ENCODE assay signal across 12 cellular contexts in the genomic region with DNA sequence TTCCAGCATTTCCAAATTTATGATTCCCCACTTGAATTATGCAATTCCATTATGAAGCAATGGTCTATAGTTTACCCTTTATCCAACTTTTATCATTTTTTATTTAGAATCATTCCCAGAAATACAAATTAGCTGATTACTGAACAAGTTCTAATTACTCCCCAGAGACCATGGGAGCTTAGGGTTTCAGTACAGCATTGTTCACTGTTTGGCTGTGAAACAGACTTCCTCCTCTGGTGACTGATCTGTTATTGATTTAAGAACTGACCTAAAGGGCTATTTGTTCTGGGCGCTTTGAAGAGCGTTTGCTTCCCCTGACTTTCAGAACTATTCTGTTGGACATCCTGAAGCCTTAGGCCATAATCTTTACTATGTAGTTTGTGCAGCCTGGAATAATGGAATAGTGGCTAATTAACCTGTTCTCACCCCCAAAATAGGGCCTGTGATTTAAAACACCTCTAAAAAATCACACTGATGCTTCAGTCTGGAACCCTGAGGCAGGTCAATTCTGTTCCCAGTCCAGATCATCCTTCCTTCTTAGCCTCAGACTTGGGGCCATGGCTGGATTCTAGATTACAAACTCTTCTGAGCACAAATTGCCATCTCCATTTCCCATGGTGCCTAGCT. TPM values are rescaled to one million over a fixed set of nuclear protein-coding genes. Genes with fewer than 3 reads are reported as not detected.
A peak's percentile ranks its signal among the peaks of the same experiment; 100 is the strongest.
DNase-seq lines count a peak whose midpoint lies in the region; ATAC-seq and TF ChIP-seq lines count a peak whose summit lies in the region.
"Had no signal": no experiment of that assay in that cellular context is flagged by ENCODE, and none has a peak within 500 bp of the region (broad histone marks: within the 10 kb centered on the region; RNA-seq: fewer than 3 reads in every experiment).

No MANE protein-coding gene starts in this region.

- BruUV-seq in MCF 10A (replicated peaks; lab: Mats Ljungman, UMichigan): no TSS peak

- POLR2A ChIA-PET in SK-N-SH (lab: Yijun Ruan, JAX): no interaction called here
- POLR2A ChIA-PET in MCF 10A (lab: Yijun Ruan, JAX): interaction anchor here (0.6 kb wide), 1 partner anchor 27 kb away, joined by 3 read pairs; no protein-coding TSS in a partner anchor

- no peaks in the 10 kb centered on the region for H3K27me3 ChIP-seq in right cardiac atrium (ENCODE audit: control insufficient read depth, insufficient read depth)
- H3K27me3 ChIP-seq in SK-N-SH (ENCODE audit: insufficient read depth): no peaks in the 10 kb centered on the region

- no peaks in the 10 kb centered on the region for H3K9me3 Mint-ChIP-seq in activated CD8-positive, alpha-beta memory T cell treated with anti-CD3 and anti-CD28 coated beads, Interleukin-2, amount 10 ng/mL, durations not matched to agents 7 days and 5 days (ENCODE audit: low read depth)
- no peaks in the 10 kb centered on the region for H3K9me3 Mint-ChIP-seq in MCF 10A (ENCODE audit: unreplicated experiment)

- DNase-seq in DMS53 treated with DMSO at 0.1 percent for 48 hours (lab: John Stamatoyannopoulos, UW; ENCODE audit: unreplicated experiment) (peak; percentile 37), SK-N-MC (ENCODE audit: low read depth, low spot score) (no peak), right cardiac atrium (no peak), renal cortical epithelial cell (ENCODE audit: low read depth) (peak; percentile 74), SK-N-SH (no peak), MCF 10A (ENCODE audit: unreplicated experiment) (no peak)
- no peak for DNase-seq in stimulated activated naive CD4-positive, alpha-beta T cell treated with Interleukin-2 at 50 U/mL for 16 hours (lab: John Stamatoyannopoulos, UW)
- DNase-seq in activated CD8-positive, alpha-beta memory T cell treated with anti-CD3 and anti-CD28 coated beads, Interleukin-2, amount 10 ng/mL, durations not matched to agents 7 days and 5 days: no peak
- DNase-seq: activated CD4-positive, alpha-beta T cell treated with anti-CD3 and anti-CD28 coated beads for 36 hours; activated naive CD4-positive, alpha-beta T cell treated with anti-CD3 and anti-CD28 coated beads, Interleukin-2, amount 50 U/mL, for 16 hours; NCI-H2227 treated with DMSO at 0.1 percent for 48 hours; SIG-M5 had no signal

- peaks cover 2% of the 10 kb centered on the region for H3K36me3 Mint-ChIP-seq in activated CD8-positive, alpha-beta memory T cell treated with anti-CD3 and anti-CD28 coated beads, Interleukin-2, amount 10 ng/mL, durations not matched to agents 7 days and 5 days
- H3K36me3 Mint-ChIP-seq in MCF 10A (ENCODE audit: insufficient read depth, unreplicated experiment): no peaks in the 10 kb centered on the region

- H3K79me2 ChIP-seq in SK-N-SH (ENCODE audit: insufficient read depth): no peaks in the 10 kb centered on the region

- TF ChIP-seq RAD21 in SK-N-SH (IDR thresholded peaks at IDR 0.05; ENCODE audit: low read length): no peak

- H3K4me1 Mint-ChIP-seq in activated CD8-positive, alpha-beta memory T cell treated with anti-CD3 and anti-CD28 coated beads, Interleukin-2, amount 10 ng/mL, durations not matched to agents 7 days and 5 days: no peaks in the 10 kb centered on the region
- H3K4me1 Mint-ChIP-seq in MCF 10A (ENCODE audit: insufficient read depth, unreplicated experiment): peaks cover 9% of the 10 kb centered on the region
- H3K4me1 Mint-ChIP-seq: activated CD4-positive, alpha-beta T cell treated with anti-CD3 and anti-CD28 coated beads for 36 hours had no signal

- no peaks in the 10 kb centered on the region for H3F3A ChIP-seq in SK-N-SH (replicated peaks; ENCODE audit: insufficient read depth)

- H3K36me3 ChIP-seq in SK-N-MC (ENCODE audit: insufficient read depth, low read length): no peaks in the 10 kb centered on the region
- no peaks in the 10 kb centered on the region for H3K36me3 ChIP-seq in SK-N-SH (replicated peaks in 1 of 2; ENCODE audit: control insufficient read depth in 1 of 2, insufficient read depth in 2 of 2, low read length in 1 of 2)

- no peaks in the 10 kb centered on the region for H4K20me1 ChIP-seq in SK-N-SH (ENCODE audit: insufficient read depth)

- H3K9ac ChIP-seq in SK-N-MC (ENCODE audit: insufficient read length) (no peak overlapping the region), SK-N-SH (no peak overlapping the region)

- no peaks in the 10 kb centered on the region for H3K9me3 ChIP-seq in SK-N-MC (ENCODE audit: low read depth, low read length)
- H3K9me3 ChIP-seq in right cardiac atrium (ENCODE audit: control insufficient read depth, low read length): no peaks in the 10 kb centered on the region
- no peaks in the 10 kb centered on the region for H3K9me3 ChIP-seq in SK-N-SH

- peak overlapping the region; percentile 60 for H3K27ac ChIP-seq in SK-N-MC
- H3K27ac ChIP-seq in right cardiac atrium (ENCODE audit: low read length): peak overlapping the region; percentile 93
- peak overlapping the region in 1 of 2 experiments; percentile 39; a peak in 1 of 4 replicates for H3K27ac ChIP-seq in SK-N-SH (ENCODE audit: low read depth in 2 of 2, low read length in 1 of 2)

- no peak overlapping the region for H2AFZ ChIP-seq in SK-N-SH (ENCODE audit: low read depth)

- ATAC-seq in right cardiac atrium: peak; percentile 90 to 92
- ATAC-seq in activated CD8-positive, alpha-beta memory T cell treated with anti-CD3 and anti-CD28 coated beads, Interleukin-2, amount 10 ng/mL, durations not matched to agents 7 days and 5 days: no peak
- ATAC-seq: activated CD4-positive, alpha-beta T cell treated with anti-CD3 and anti-CD28 coated beads for 36 hours had no signal

- H3K4me1 ChIP-seq in right cardiac atrium (ENCODE audit: control insufficient read depth, insufficient read depth, low read length) (peaks cover 5% of the 10 kb centered on the region), SK-N-SH (ENCODE audit: control insufficient read depth in 1 of 2, insufficient read depth in 2 of 2, low read depth in 1 of 2, low read length in 1 of 2) (peaks cover 9 to 19% of the 10 kb centered on the region in 2 experiments; a peak in 3 of 4 replicates)

- TF ChIP-seq EP300 in SK-N-SH (IDR thresholded peaks at IDR 0.05; ENCODE audit: borderline replicate concordance in 1 of 2, low read depth in 1 of 2, low read length in 1 of 2): no peak

- no peak overlapping the region for H3K4me2 ChIP-seq in SK-N-SH

- TF ChIP-seq CTCF in SK-N-SH (IDR thresholded peaks at IDR 0.05): no peak
- no peak for TF ChIP-seq CTCF in MCF 10A (IDR thresholded peaks at IDR 0.05; ENCODE audit: unreplicated experiment)

- H3K9me2 ChIP-seq in SK-N-SH: no peaks in the 10 kb centered on the region

- intact Hi-C loops in right cardiac atrium (cut with DNase I) (no loop called here), MCF 10A (cut with micrococcal nuclease) (no loop called here)

- 42% methylated on average over 2 of the region's 2 CpGs for WGBS in right cardiac atrium
- 88% methylated on average over 2 of the region's 2 CpGs for WGBS in SK-N-SH (ENCODE audit: low lambda C conversion rate)

- CTCF ChIA-PET in activated CD8-positive, alpha-beta memory T cell treated with anti-CD3 and anti-CD28 coated beads, Interleukin-2, amount 10 ng/mL, durations not matched to agents 7 days and 5 days (lab: Charles Lee): no interaction called here
- CTCF ChIA-PET in SK-N-SH (lab: Yijun Ruan, JAX) (interaction anchor here (1.5 to 2.1 kb wide), 4 partner anchors 11 to 159 kb away, joined by 4 to 5 read pairs (median 4); no protein-coding TSS in a partner anchor), MCF 10A (lab: Yijun Ruan, JAX) (interaction anchor here (0.6 to 0.7 kb wide), 2 partner anchors 14 to 208 kb away, joined by 3 read pairs; no protein-coding TSS in a partner anchor)

- H3K27ac Mint-ChIP-seq in activated CD8-positive, alpha-beta memory T cell treated with anti-CD3 and anti-CD28 coated beads, Interleukin-2, amount 10 ng/mL, durations not matched to agents 7 days and 5 days: no peak overlapping the region
- no peak overlapping the region for H3K27ac Mint-ChIP-seq in MCF 10A (ENCODE audit: low read depth, unreplicated experiment)
- H3K27ac Mint-ChIP-seq: activated CD4-positive, alpha-beta T cell treated with anti-CD3 and anti-CD28 coated beads for 36 hours had no signal

- H3K4me3 ChIP-seq in SK-N-MC (no peak overlapping the region), right cardiac atrium (ENCODE audit: low read length) (no peak overlapping the region), SK-N-SH (ENCODE audit: low read depth in 2 of 2, low read length in 1 of 2) (no peak overlapping the region)

- H3K4me3 Mint-ChIP-seq in activated CD8-positive, alpha-beta memory T cell treated with anti-CD3 and anti-CD28 coated beads, Interleukin-2, amount 10 ng/mL, durations not matched to agents 7 days and 5 days: no peak overlapping the region
- H3K4me3 Mint-ChIP-seq in MCF 10A (ENCODE audit: unreplicated experiment): no peak overlapping the region
- H3K4me3 Mint-ChIP-seq: activated CD4-positive, alpha-beta T cell treated with anti-CD3 and anti-CD28 coated beads for 36 hours had no signal

- no peaks in the 10 kb centered on the region for H3K27me3 Mint-ChIP-seq in activated CD8-positive, alpha-beta memory T cell treated with anti-CD3 and anti-CD28 coated beads, Interleukin-2, amount 10 ng/mL, durations not matched to agents 7 days and 5 days
- no peaks in the 10 kb centered on the region for H3K27me3 Mint-ChIP-seq in MCF 10A (ENCODE audit: insufficient read depth, unreplicated experiment)
- H3K27me3 Mint-ChIP-seq: activated CD4-positive, alpha-beta T cell treated with anti-CD3 and anti-CD28 coated beads for 36 hours had no signal

TF ChIP-seq in SK-N-SH, 30 proteins besides CTCF, POLR2A, EP300 and RAD21:
- TF ChIP-seq GABPA (IDR thresholded peaks at IDR 0.05; ENCODE audit: low read depth) (no peak), ELF1 (IDR thresholded peaks at IDR 0.05) (no peak), EZH2phosphoT487 (IDR thresholded peaks at IDR 0.05; ENCODE audit: borderline replicate concordance, low read depth) (no peak)

RNA-seq across cellular contexts. Expression of a gene that starts 58.7 kb away (rescaled TPM):
- total RNA-seq in right cardiac atrium (1 to 10 TPM; 3.4 to 7.4 (median 3.7) TPM), renal cortical epithelial cell (1.5 and 1.7 TPM in 2 replicates), MCF 10A (2022) (13.0 and 15.5 TPM in 2 replicates)
- polyA plus RNA-seq in right cardiac atrium (0.97 TPM), SK-N-SH (2012; rRNA removed) (2.5 and 2.6 TPM in 2 replicates)
- total RNA-seq in activated CD8-positive, alpha-beta memory T cell treated with anti-CD3 and anti-CD28 coated beads, Interleukin-2, amount 10 ng/mL, durations not matched to agents 7 days and 5 days: 1 to 10 TPM; 2.6 to 2.8 TPM
- 2.4 and 3.1 TPM in 2 replicates for polyA plus RNA-seq in SK-N-SH (2012; cell fraction: cytosol; rRNA removed)
- polyA plus RNA-seq in SK-N-SH (2012; cell fraction: nucleus; rRNA removed): 1.4 and 1.7 TPM in 2 replicates

Comparison
In these comparisons a context has a peak if more than half of its experiments do, and no peak if none do; other contexts are left out.
1. DNase-seq: peak in DMS53 treated with DMSO at 0.1 percent for 48 hours (single experiment) and renal cortical epithelial cell (single experiment); none in SK-N-MC (single experiment), right cardiac atrium (0 of 3), stimulated activated naive CD4-positive, alpha-beta T cell treated with Interleukin-2 at 50 U/mL for 16 hours (single experiment), activated CD8-positive, alpha-beta memory T cell treated with anti-CD3 and anti-CD28 coated beads, Interleukin-2, amount 10 ng/mL, durations not matched to agents 7 days and 5 days (single experiment), SK-N-SH (single experiment) and MCF 10A (single experiment).